In the genomic region with DNA sequence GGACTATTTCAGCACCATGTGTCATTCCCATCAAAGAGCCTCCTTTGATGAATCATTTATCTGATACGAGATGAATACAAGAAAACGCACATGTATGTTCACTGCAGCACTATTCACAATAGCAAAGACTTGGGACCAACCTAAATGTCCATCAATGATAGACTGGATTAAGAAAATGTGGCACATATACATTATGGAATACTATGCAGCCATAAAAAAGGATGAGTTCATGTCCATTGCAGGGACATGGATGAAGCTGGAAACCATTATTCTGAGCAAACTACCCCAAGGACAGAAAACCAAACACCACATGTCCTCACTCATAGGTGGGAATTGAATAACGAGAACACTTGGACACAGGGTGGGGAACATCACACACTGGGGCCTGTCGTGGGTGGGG, we compare ENCODE assay signal across 2 cellular contexts. TPM values are rescaled to one million over a fixed set of nuclear protein-coding genes. Genes with fewer than 3 reads are reported as not detected.
"Had no signal": no experiment of that assay in that cellular context is flagged by ENCODE, and none has a peak within 500 bp of the region (broad histone marks: within the 10 kb centered on the region; RNA-seq: fewer than 3 reads in every experiment).

No MANE protein-coding gene starts in this region.

RNA-seq across cellular contexts. Expression of a gene that starts 27.7 kb away (rescaled TPM):
- total RNA-seq: G401, GM12878 had no signal
- polyA plus RNA-seq: GM12878 had no signal

RNA-seq across cellular contexts. Expression of a gene that starts 49.8 kb away (rescaled TPM):
- total RNA-seq: G401 had no signal
- polyA plus RNA-seq: GM12878 had no signal
